In the genomic region with DNA sequence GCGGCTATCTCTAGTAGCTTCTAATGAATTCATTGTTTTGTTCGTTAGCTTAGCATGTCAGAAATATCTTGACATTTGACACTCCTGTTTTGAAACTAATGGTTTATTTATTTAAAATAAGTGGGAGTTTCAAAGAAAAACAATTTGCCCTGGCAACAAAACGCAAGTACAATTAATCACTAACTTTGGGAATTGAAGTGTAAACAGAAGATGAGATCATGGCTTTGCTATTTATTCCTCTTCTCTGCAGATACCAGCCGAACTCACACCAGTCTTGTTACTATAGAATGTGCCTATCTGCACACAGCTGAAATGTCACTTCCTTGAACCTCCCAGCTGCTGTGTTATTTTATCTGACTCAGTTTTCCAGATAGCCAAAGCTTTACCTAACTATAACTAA, we compare ENCODE assay signal across 14 cellular contexts. TPM values are rescaled to one million over a fixed set of nuclear protein-coding genes. Genes with fewer than 3 reads are reported as not detected.
A peak's percentile ranks its signal among the peaks of the same experiment; 100 is the strongest.
DNase-seq lines count a peak whose midpoint lies in the region; ATAC-seq and TF ChIP-seq lines count a peak whose summit lies in the region.
"Had no signal": no experiment of that assay in that cellular context is flagged by ENCODE, and none has a peak within 500 bp of the region (broad histone marks: within the 10 kb centered on the region; RNA-seq: fewer than 3 reads in every experiment).

No MANE protein-coding gene starts in this region.

- H3K27ac Mint-ChIP-seq in glutamatergic neuron (ENCODE audit: unreplicated experiment) = no peak overlapping the region
- H3K27ac Mint-ChIP-seq: activated T-helper 1 cell treated with anti-CD3 and anti-CD28 coated beads, Interleukin-12 subunit alpha, Interleukin-12 subunit beta, Interleukin-2, Interleukin-4 antibody, amounts not matched to agents 30 ng/mL and 10 ng/mL and 1 ng/mL, durations not matched to agents 14 hours and 24 hours and 36 hours; stimulated activated effector memory CD8-positive, alpha-beta T cell treated with anti-CD3 and anti-CD28 coated beads, Interleukin-12 subunit alpha, Interleukin-12 subunit beta, amount 100 ng/mL, for 72 hours had no signal

- H3K4me3 Mint-ChIP-seq in glutamatergic neuron (ENCODE audit: unreplicated experiment) = no peak overlapping the region
- H3K4me3 Mint-ChIP-seq: activated T-helper 1 cell treated with anti-CD3 and anti-CD28 coated beads, Interleukin-12 subunit alpha, Interleukin-12 subunit beta, Interleukin-2, Interleukin-4 antibody, amounts not matched to agents 30 ng/mL and 10 ng/mL and 1 ng/mL, durations not matched to agents 14 hours and 24 hours and 36 hours; stimulated activated effector memory CD8-positive, alpha-beta T cell treated with anti-CD3 and anti-CD28 coated beads, Interleukin-12 subunit alpha, Interleukin-12 subunit beta, amount 100 ng/mL, for 72 hours had no signal

- ATAC-seq in GM21576 (IDR thresholded peaks at IDR 0.05; ENCODE audit: unreplicated experiment) = no peak
- ATAC-seq: stimulated activated effector memory CD8-positive, alpha-beta T cell treated with anti-CD3 and anti-CD28 coated beads, Interleukin-12 subunit alpha, Interleukin-12 subunit beta, amount 100 ng/mL, for 72 hours had no signal

- H3K36me3 Mint-ChIP-seq in glutamatergic neuron (ENCODE audit: unreplicated experiment) = no peaks in the 10 kb centered on the region
- H3K36me3 Mint-ChIP-seq: stimulated activated effector memory CD8-positive, alpha-beta T cell treated with anti-CD3 and anti-CD28 coated beads, Interleukin-12 subunit alpha, Interleukin-12 subunit beta, amount 100 ng/mL, for 72 hours had no signal

- no peaks in the 10 kb centered on the region for H3K4me1 Mint-ChIP-seq in glutamatergic neuron (ENCODE audit: low read depth, unreplicated experiment)
- H3K4me1 Mint-ChIP-seq: stimulated activated effector memory CD8-positive, alpha-beta T cell treated with anti-CD3 and anti-CD28 coated beads, Interleukin-12 subunit alpha, Interleukin-12 subunit beta, amount 100 ng/mL, for 72 hours had no signal

- no peaks in the 10 kb centered on the region for H3K9me3 Mint-ChIP-seq in glutamatergic neuron (ENCODE audit: unreplicated experiment)
- H3K9me3 Mint-ChIP-seq: activated T-helper 1 cell treated with anti-CD3 and anti-CD28 coated beads, Interleukin-12 subunit alpha, Interleukin-12 subunit beta, Interleukin-2, Interleukin-4 antibody, amounts not matched to agents 30 ng/mL and 10 ng/mL and 1 ng/mL, durations not matched to agents 14 hours and 24 hours and 36 hours; stimulated activated effector memory CD8-positive, alpha-beta T cell treated with anti-CD3 and anti-CD28 coated beads, Interleukin-12 subunit alpha, Interleukin-12 subunit beta, amount 100 ng/mL, for 72 hours had no signal

- DNase-seq in DMS53 treated with DMSO at 0.1 percent for 48 hours (lab: John Stamatoyannopoulos, UW; ENCODE audit: unreplicated experiment) = peak; percentile 24
- DNase-seq in OCI-M2 (lab: John Stamatoyannopoulos, UW; ENCODE audit: unreplicated experiment) = peak; percentile 37
- DNase-seq in foreskin melanocyte = peak; percentile 39
- peak; percentile 98 for DNase-seq in renal cortical epithelial cell (ENCODE audit: low read depth)
- no peak for DNase-seq in activated CD8-positive, alpha-beta memory T cell treated with anti-CD3 and anti-CD28 coated beads for 24 hours
- DNase-seq in SHP77 (lab: John Stamatoyannopoulos, UW) = no peak
- DNase-seq in glutamatergic neuron = no peak
- DNase-seq: GDM1, NCI-H2171, posterior cingulate gyrus had no signal

- TF ChIP-seq CTCF in glutamatergic neuron (IDR thresholded peaks at IDR 0.05; ENCODE audit: partially characterized antibody, unreplicated experiment) = no peak

- H3K27me3 Mint-ChIP-seq in glutamatergic neuron (ENCODE audit: unreplicated experiment) = no peaks in the 10 kb centered on the region

RNA-seq across cellular contexts. Expression of a gene that starts 27.5 kb away (rescaled TPM):
- total RNA-seq in renal cortical epithelial cell (0.52 and 3.5 TPM in 2 replicates), glutamatergic neuron (ENCODE audit: unreplicated experiment) (1.7 TPM)
- total RNA-seq: activated T-helper 1 cell treated with anti-CD3 and anti-CD28 coated beads, Interleukin-12 subunit alpha, Interleukin-12 subunit beta, Interleukin-2, Interleukin-4 antibody, amounts not matched to agents 30 ng/mL and 10 ng/mL and 1 ng/mL, durations not matched to agents 14 hours and 24 hours and 36 hours; T-helper 2 cell treated with Interferon-gamma antibody and Interleukin-4, amounts not matched to agents 100 ng/mL and 5 ng/mL, for 36 hours had no signal

Comparison
In these comparisons a context has a peak if more than half of its experiments do, and no peak if none do; other contexts are left out.
1. DNase-seq: peak in DMS53 treated with DMSO at 0.1 percent for 48 hours (single experiment), OCI-M2 (single experiment), foreskin melanocyte (single experiment) and renal cortical epithelial cell (single experiment); none in activated CD8-positive, alpha-beta memory T cell treated with anti-CD3 and anti-CD28 coated beads for 24 hours (single experiment), SHP77 (0 of 2) and glutamatergic neuron (single experiment).